12 cellular contexts compared by ENCODE assay signal in genomic region chrX:10754445-10754844, GRCh38.
"Had no signal": no experiment of that assay in that cellular context is flagged by ENCODE, and none has a peak within 500 bp of the region (broad histone marks: within the 10 kb centered on the region; RNA-seq: fewer than 3 reads in every experiment).

No MANE protein-coding gene starts in this region.

- H3K4me3 ChIP-seq: esophagus squamous epithelium, lung, ovary, thyroid gland had no signal

- H3K4me3 Mint-ChIP-seq: activated CD8-positive, alpha-beta T cell treated with anti-CD3 and anti-CD28 coated beads for 36 hours; nephron progenitor cell had no signal

- H3K27me3 Mint-ChIP-seq: activated CD8-positive, alpha-beta T cell treated with anti-CD3 and anti-CD28 coated beads for 36 hours had no signal

- H3K27ac ChIP-seq: esophagus squamous epithelium, ovary had no signal

- ATAC-seq: activated CD8-positive, alpha-beta T cell treated with anti-CD3 and anti-CD28 coated beads for 36 hours; left colon had no signal

- DNase-seq: activated CD8-positive, alpha-beta memory T cell treated with anti-CD3 and anti-CD28 coated beads, Interleukin-2, amount 50 U/mL, for 4 hours; activated CD8-positive, alpha-beta T cell treated with anti-CD3 and anti-CD28 coated beads for 36 hours; aorta; esophagus squamous epithelium; foreskin fibroblast; glutamatergic neuron; left colon; nephron progenitor cell; ovary; T-helper 9 cell; thyroid gland had no signal

- H3K9me3 ChIP-seq: esophagus squamous epithelium, ovary, thyroid gland had no signal

- H3K27me3 ChIP-seq: esophagus squamous epithelium, ovary, thyroid gland had no signal

- H3K27ac Mint-ChIP-seq: activated CD8-positive, alpha-beta T cell treated with anti-CD3 and anti-CD28 coated beads for 36 hours; nephron progenitor cell had no signal

- H3K9me3 Mint-ChIP-seq: activated CD8-positive, alpha-beta T cell treated with anti-CD3 and anti-CD28 coated beads for 36 hours had no signal

- H3K36me3 ChIP-seq: esophagus squamous epithelium, ovary, thyroid gland had no signal
